8 cellular contexts compared by ENCODE assay signal in the genomic region with DNA sequence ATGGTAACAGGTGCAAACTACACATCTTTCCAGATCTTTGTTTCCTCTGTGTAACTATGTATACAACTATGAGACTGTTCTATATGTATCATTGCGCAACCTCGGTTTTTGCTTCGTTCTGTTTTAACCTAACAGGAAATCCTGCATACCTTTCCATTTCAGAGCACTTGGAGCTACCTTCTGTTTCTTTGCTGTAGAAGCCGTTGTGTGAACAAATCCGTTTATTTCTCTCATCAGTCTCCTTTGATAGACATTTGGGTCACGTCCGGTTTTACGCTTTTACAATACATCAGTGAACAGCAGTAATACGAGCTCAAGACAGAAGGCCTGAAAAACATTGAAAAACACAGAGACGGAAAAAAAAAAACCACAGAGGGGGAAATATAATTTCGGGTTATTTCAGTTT. TPM values are rescaled to one million over a fixed set of nuclear protein-coding genes. Genes with fewer than 3 reads are reported as not detected.
DNase-seq lines count a peak whose midpoint lies in the region; ATAC-seq and TF ChIP-seq lines count a peak whose summit lies in the region.

No MANE protein-coding gene starts in this region.

- peak overlapping the region; percentile 80 for H2AFZ ChIP-seq in PC-3 (ENCODE audit: low read length)

- no peaks in the 10 kb centered on the region for H3K79me2 ChIP-seq in PC-3 (ENCODE audit: low read length)

- peaks cover 26% of the 10 kb centered on the region for H3K4me1 ChIP-seq in PC-3 (ENCODE audit: insufficient read depth, low read length)

- no peaks in the 10 kb centered on the region for H3K36me3 Mint-ChIP-seq in naive thymus-derived CD8-positive, alpha-beta T cell

- H3K4me1 Mint-ChIP-seq in naive thymus-derived CD8-positive, alpha-beta T cell = peaks cover 23 to 67% (median 56%) of the 10 kb centered on the region in 4 donors

- H4K20me1 ChIP-seq in PC-3 (ENCODE audit: low read length) = no peaks in the 10 kb centered on the region

- H3K4me3 Mint-ChIP-seq in naive thymus-derived CD8-positive, alpha-beta T cell = peak overlapping the region; percentile 77 to 98 (median 92)

- CTCF ChIA-PET in PC-3 (lab: Charles Lee) = interaction anchor here (0.7 kb wide), 1 partner anchor 424 kb away, joined by 3 read pairs; no protein-coding TSS in a partner anchor

- H3K27me3 ChIP-seq in PC-3 (ENCODE audit: low read length) = no peaks in the 10 kb centered on the region

- BruUV-seq in PC-3 (replicated peaks; lab: Mats Ljungman, UMichigan) = TSS peak; percentile 81

- no peaks in the 10 kb centered on the region for H3K9me3 ChIP-seq in PC-3 (ENCODE audit: low read length)

- DNase-seq in stimulated activated CD4-positive, alpha-beta T cell treated with anti-CD3 and anti-CD28 coated beads, Interleukin-15, amount 100 ng/mL, for 24 hours = peak; percentile 32
- no peak for DNase-seq in stimulated activated CD4-positive, alpha-beta T cell treated with anti-CD3 and anti-CD28 coated beads, Interleukin-1b, Interleukin-23, amount 100 ng/mL, for 48 hours
- DNase-seq in PC-3 (peak; percentile 90), dermis blood vessel endothelial cell (peak; percentile 43), GM13977 (ENCODE audit: low spot score) (no peak), NCI-H446 treated with DMSO at 0.1 percent for 48 hours (lab: John Stamatoyannopoulos, UW) (no peak)
- peak in 9 of 10 donors; percentile 21 to 90 (median 80) for DNase-seq in naive thymus-derived CD8-positive, alpha-beta T cell

- peak overlapping the region; percentile 19 for H3K27ac ChIP-seq in PC-3 (ENCODE audit: low read length)

- H3K9ac ChIP-seq in PC-3 (ENCODE audit: low read length) = peak overlapping the region; percentile 66

- H3K4me3 ChIP-seq in PC-3 (ENCODE audit: low read length) = peak overlapping the region; percentile 69

- peak; percentile 12 for ATAC-seq in PC-3
- peak; percentile 57 to 59 for ATAC-seq in naive thymus-derived CD8-positive, alpha-beta T cell
- no peak for ATAC-seq in HG02588 (IDR thresholded peaks at IDR 0.05; ENCODE audit: unreplicated experiment)

- POLR2A ChIA-PET in PC-3 (lab: Charles Lee; ENCODE audit: unreplicated experiment) = interaction anchor here (0.6 kb wide), 4 partner anchors 10 to 259 kb away, joined by 3 to 17 read pairs (median 9); no protein-coding TSS in a partner anchor
- POLR2A ChIA-PET in naive thymus-derived CD8-positive, alpha-beta T cell (lab: Charles Lee) = interaction anchor here (0.6 to 8.2 kb wide), 14 partner anchors 12 to 936 kb away, joined by 3 to 183 read pairs (median 5); partner anchors contain the start of genes ATP5IF1, DNAJC8, MED18 and PHACTR4

- in situ Hi-C loops in GM13977 (cut with MboI; ENCODE audit: low pct_unique_long_range_greater_than_20kb, low sequenced_read_pairs, unreplicated experiment) = no loop called here

- no peaks in the 10 kb centered on the region for H3K36me3 ChIP-seq in PC-3 (ENCODE audit: low read depth, low read length)

- TF ChIP-seq CTCF in PC-3 (conservative IDR thresholded peaks at IDR 0.05; ENCODE audit: low read depth, low read length) = no peak
- TF ChIP-seq CTCF in GM13977 (IDR thresholded peaks at IDR 0.05; ENCODE audit: extremely low read depth, insufficient read depth, missing control alignments) = no peak

- H3K27me3 Mint-ChIP-seq in naive thymus-derived CD8-positive, alpha-beta T cell = no peaks in the 10 kb centered on the region

- H3K27ac Mint-ChIP-seq in naive thymus-derived CD8-positive, alpha-beta T cell = peak overlapping the region; percentile 92 to 98 (median 94)

- no peaks in the 10 kb centered on the region for H3K9me3 Mint-ChIP-seq in naive thymus-derived CD8-positive, alpha-beta T cell

- H3K9me2 ChIP-seq in PC-3 (replicated peaks; ENCODE audit: low read length) = no peaks in the 10 kb centered on the region

- intact Hi-C loops in PC-3 (cut with micrococcal nuclease) = loop anchor here (5.0 kb wide), 4 partner anchors 81 to 336 kb away; partner anchors contain the start of gene MED18

- peaks cover 4% of the 10 kb centered on the region for H3F3A ChIP-seq in PC-3 (ENCODE audit: low read length, unreplicated experiment)

- peak overlapping the region; percentile 77 for H3K4me2 ChIP-seq in PC-3 (ENCODE audit: low read length)

RNA-seq across cellular contexts. Expression of gene ATP5IF1, which starts 10.5 kb away (rescaled TPM):
- total RNA-seq in PC-3 (2014; rRNA removed) = 364 and 465 TPM in 2 replicates
- total RNA-seq in dermis blood vessel endothelial cell = 102 and 104 TPM in 2 replicates
- 100 to 1,000 TPM; 113 to 120 TPM for total RNA-seq in naive thymus-derived CD8-positive, alpha-beta T cell
- 100 to 1,000 TPM; 468 to 666 (median 606) TPM for polyA plus RNA-seq in naive thymus-derived CD8-positive, alpha-beta T cell

RNA-seq across cellular contexts. Expression of gene SESN2, which starts 12.9 kb away (rescaled TPM):
- total RNA-seq in PC-3 (2014; rRNA removed) = 6.9 and 10.7 TPM in 2 replicates
- 9.9 and 14.3 TPM in 2 replicates for total RNA-seq in dermis blood vessel endothelial cell
- total RNA-seq in naive thymus-derived CD8-positive, alpha-beta T cell = 1 to 10 TPM; 6.4 to 6.6 TPM
- polyA plus RNA-seq in naive thymus-derived CD8-positive, alpha-beta T cell = 1 to 10 TPM; 1.6 to 8.2 (median 4.7) TPM

RNA-seq across cellular contexts. Expression of gene DNAJC8, which starts 13.6 kb away (rescaled TPM):
- total RNA-seq in PC-3 (2014; rRNA removed) = 63.6 and 66.0 TPM in 2 replicates
- total RNA-seq in dermis blood vessel endothelial cell = 54.1 and 68.1 TPM in 2 replicates
- 10 to 100 TPM; 68.1 to 79.4 TPM for total RNA-seq in naive thymus-derived CD8-positive, alpha-beta T cell
- 100 to 1,000 TPM; 145 to 156 (median 151) TPM for polyA plus RNA-seq in naive thymus-derived CD8-positive, alpha-beta T cell

Comparison
In these comparisons a context has a peak if more than half of its experiments do, and no peak if none do; other contexts are left out.
1. DNase-seq: peak in stimulated activated CD4-positive, alpha-beta T cell treated with anti-CD3 and anti-CD28 coated beads, Interleukin-15, amount 100 ng/mL, for 24 hours (single experiment), PC-3 (single experiment), dermis blood vessel endothelial cell (single experiment) and naive thymus-derived CD8-positive, alpha-beta T cell (9 of 10); none in stimulated activated CD4-positive, alpha-beta T cell treated with anti-CD3 and anti-CD28 coated beads, Interleukin-1b, Interleukin-23, amount 100 ng/mL, for 48 hours (single experiment), GM13977 (single experiment) and NCI-H446 treated with DMSO at 0.1 percent for 48 hours (single experiment).